24 cellular contexts compared by ENCODE assay signal in the genomic region with DNA sequence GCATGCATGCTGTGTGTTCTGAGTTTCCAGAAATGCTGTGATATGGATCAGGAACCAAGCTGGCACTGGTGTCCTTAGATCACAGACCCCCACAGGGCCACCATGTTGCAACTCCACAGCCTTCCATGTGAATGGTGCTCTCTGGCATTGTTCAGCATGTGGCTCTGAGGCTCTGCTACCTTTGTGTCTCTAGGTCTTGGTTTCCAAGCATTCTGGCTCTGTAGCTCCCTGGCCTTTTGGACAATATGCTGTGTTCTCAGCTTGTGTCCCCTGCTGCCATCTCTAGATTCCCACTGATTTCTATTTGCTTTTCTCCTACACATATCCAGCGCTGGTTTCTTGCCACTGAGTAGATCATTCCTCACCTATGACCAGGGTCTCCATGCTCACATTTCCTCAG. TPM values are rescaled to one million over a fixed set of nuclear protein-coding genes. Genes with fewer than 3 reads are reported as not detected.
DNase-seq lines count a peak whose midpoint lies in the region; ATAC-seq, FAIRE-seq and TF ChIP-seq lines count a peak whose summit lies in the region.
"Had no signal": no experiment of that assay in that cellular context is flagged by ENCODE, and none has a peak within 500 bp of the region (broad histone marks: within the 10 kb centered on the region; RNA-seq: fewer than 3 reads in every experiment).

No MANE protein-coding gene starts in this region.

- H3K9ac ChIP-seq in K562 (ENCODE audit: insufficient read depth in 1 of 2, low read depth in 2 of 2, low read length in 2 of 2) = no peak overlapping the region
- H3K9ac ChIP-seq in kidney (ENCODE audit: low read length in 2 of 2) = no peak overlapping the region

- no peak overlapping the region for H2AFZ ChIP-seq in K562 (ENCODE audit: low read depth, low read length)

- no peaks in the 10 kb centered on the region for H3K9me3 Mint-ChIP-seq in T-helper 2 cell treated with Interferon-gamma antibody and Interleukin-4, amounts not matched to agents 5 μg/mL and 100 μg/mL, for 36 hours
- H3K9me3 Mint-ChIP-seq: CD8-positive, alpha-beta T cell had no signal

- H3K79me2 ChIP-seq in K562 (ENCODE audit: control insufficient read depth, insufficient read depth, low read length) = peaks cover 22% of the 10 kb centered on the region

- H3K27ac ChIP-seq in HEK293 (ENCODE audit: extremely low read depth, low read depth, low read length) (no peak overlapping the region), K562 (ENCODE audit: extremely low read depth, low read depth, low read length) (no peak overlapping the region), kidney (ENCODE audit: low read depth in 2 of 2, low read length in 2 of 2) (peak overlapping the region; percentile 42 to 82), sigmoid colon (no peak overlapping the region)
- H3K27ac ChIP-seq: SJSA1 had no signal

- H3K4me3 Mint-ChIP-seq in T-helper 2 cell treated with Interferon-gamma antibody and Interleukin-4, amounts not matched to agents 5 μg/mL and 100 μg/mL, for 36 hours = no peak overlapping the region
- H3K4me3 Mint-ChIP-seq: CD8-positive, alpha-beta T cell had no signal

- no peak overlapping the region for H3K4me2 ChIP-seq in K562 (ENCODE audit: insufficient read depth, low read length)

- no peak for TF ChIP-seq CTCF in HEK293 (tag by site-specific recombination; IDR thresholded peaks at IDR 0.05)
- TF ChIP-seq CTCF in K562 (IDR thresholded peaks at IDR 0.05 in 2 of 3, conservative IDR thresholded peaks at IDR 0.05 in 1 of 3; ENCODE audit: insufficient read depth in 2 of 3, low read depth in 1 of 3, low read length in 3 of 3) = no peak
- TF ChIP-seq CTCF in kidney (IDR thresholded peaks at IDR 0.05; ENCODE audit: borderline replicate concordance, extremely low read depth, insufficient read depth) = no peak
- TF ChIP-seq CTCF in sigmoid colon (IDR thresholded peaks at IDR 0.05) = no peak

- DNase-seq in K562 (ENCODE audit: extremely low read depth in 1 of 4, low spot score in 3 of 4) (no peak), kidney (no peak), sigmoid colon (peak; percentile 7)
- no peak for DNase-seq in T-helper 2 cell treated with Interferon-gamma antibody and Interleukin-4, amounts not matched to agents 5 μg/mL and 100 μg/mL, for 36 hours (ENCODE audit: low spot score)
- DNase-seq: CD8-positive, alpha-beta T cell; DND-41; KBM-7; MM.1S; NCI-H1048; NCI-H1436; NCI-H2029; NCI-H510A; NCI-H774; NK-92 treated with Interleukin-12 subunit alpha and Interleukin-12 subunit beta, amount 100 ng/mL, for 24 hours; OCI-M1 had no signal

- no peak for TF ChIP-seq RAD21 in K562 (CRISPR knock-in tag; conservative IDR thresholded peaks at IDR 0.05 in 1 of 2, IDR thresholded peaks at IDR 0.05 in 1 of 2)

- TF ChIP-seq POLR2A in K562 (conservative IDR thresholded peaks at IDR 0.05) (no peak), sigmoid colon (IDR thresholded peaks at IDR 0.05) (no peak)

- 76% methylated on average over 1 of the region's 1 CpG for WGBS in K562 (ENCODE audit: insufficient coverage, low coverage, missing lambda C conversion rate)
- WGBS in sigmoid colon, 2 donors = 96 to 99% methylated on average over 1 of the region's 1 CpG

- no peak overlapping the region for H3K27ac Mint-ChIP-seq in T-helper 2 cell treated with Interferon-gamma antibody and Interleukin-4, amounts not matched to agents 5 μg/mL and 100 μg/mL, for 36 hours
- H3K27ac Mint-ChIP-seq: CD8-positive, alpha-beta T cell had no signal

- no peak for FAIRE-seq in K562 (lab: Jason Lieb, UNC)
- FAIRE-seq in kidney (lab: Jason Lieb, UNC) = no peak
- FAIRE-seq: GM12892, H1, RCC 7860 had no signal

- intact Hi-C loops in K562 (cut with micrococcal nuclease) = no loop called here
- intact Hi-C loops in kidney (cut with DNase I) = no loop called here
- intact Hi-C loops in sigmoid colon (cut with DNase I) = no loop called here

- TF ChIP-seq EP300 in K562 (IDR thresholded peaks at IDR 0.05; ENCODE audit: low read length) = no peak
- TF ChIP-seq EP300 in sigmoid colon (IDR thresholded peaks at IDR 0.05) = no peak

- no peaks in the 10 kb centered on the region; the same call in 1 of the 2 replicates for H4K20me1 ChIP-seq in K562 (replicated peaks; ENCODE audit: control insufficient read depth, insufficient read depth, low read length)

- BruUV-seq in K562 (replicated peaks; lab: Mats Ljungman, UMichigan) = no TSS peak

- H3K27me3 Mint-ChIP-seq in T-helper 2 cell treated with Interferon-gamma antibody and Interleukin-4, amounts not matched to agents 5 μg/mL and 100 μg/mL, for 36 hours (ENCODE audit: low read depth) = peaks cover 62% of the 10 kb centered on the region

- H3K36me3 ChIP-seq in HEK293 (ENCODE audit: control insufficient read depth in 2 of 2, insufficient read depth in 1 of 2, low read length in 2 of 2) (peaks cover 0 to 1% of the 10 kb centered on the region in 2 experiments; a peak in 2 of 3 replicates), K562 (ENCODE audit: control insufficient read depth, insufficient read depth, low read length) (peaks cover 8% of the 10 kb centered on the region; the same call in 1 of the 3 replicates), kidney (ENCODE audit: control insufficient read depth in 1 of 2, insufficient read depth in 2 of 2, low read length in 2 of 2) (no peaks in the 10 kb centered on the region), sigmoid colon (no peaks in the 10 kb centered on the region)
- H3K36me3 ChIP-seq: SJSA1 had no signal

- H3K4me1 ChIP-seq in HEK293 (ENCODE audit: control insufficient read depth, insufficient read depth, low read length) (peaks cover 8% of the 10 kb centered on the region; the same call in 1 of the 2 replicates), K562 (replicated peaks in 1 of 2; ENCODE audit: control insufficient read depth in 2 of 2, insufficient read depth in 2 of 2, low read length in 2 of 2) (peaks cover 32 to 34% of the 10 kb centered on the region in 2 experiments; a peak in 4 of 5 replicates), kidney (ENCODE audit: control insufficient read depth in 1 of 2, insufficient read depth in 1 of 2, low read depth in 1 of 2, low read length in 2 of 2) (peaks cover 10 to 29% of the 10 kb centered on the region in 2 donors), sigmoid colon (peaks cover 0 to 18% (median 17%) of the 10 kb centered on the region in 4 donors)

- H3K27me3 ChIP-seq in K562 (ENCODE audit: control insufficient read depth in 2 of 2, insufficient read depth in 2 of 2, low read length in 2 of 2) (no peaks in the 10 kb centered on the region), sigmoid colon (peaks cover 2 to 55% (median 27%) of the 10 kb centered on the region in 3 donors)

- H3K9me1 ChIP-seq in K562 (ENCODE audit: control insufficient read depth, insufficient read depth, low read length) = no peaks in the 10 kb centered on the region

- no peak for ATAC-seq in K562
- ATAC-seq in HG02870 (IDR thresholded peaks at IDR 0.05; ENCODE audit: unreplicated experiment) = no peak
- ATAC-seq in SK-N-SH treated with all-trans-retinoic acid at 6 μM for 48 hours = no peak
- ATAC-seq: CD8-positive, alpha-beta T cell; HCT116; Right ventricle myocardium inferior had no signal

- peaks cover 16% of the 10 kb centered on the region for H3K4me1 Mint-ChIP-seq in T-helper 2 cell treated with Interferon-gamma antibody and Interleukin-4, amounts not matched to agents 5 μg/mL and 100 μg/mL, for 36 hours (ENCODE audit: low read depth)

- no peaks in the 10 kb centered on the region for H3K9me3 ChIP-seq in HEK293 (ENCODE audit: control insufficient read depth, insufficient read depth, low read depth, low read length)
- no peaks in the 10 kb centered on the region for H3K9me3 ChIP-seq in K562 (replicated peaks; ENCODE audit: control insufficient read depth, insufficient read depth, low read depth, low read length)
- no peaks in the 10 kb centered on the region for H3K9me3 ChIP-seq in kidney (ENCODE audit: control insufficient read depth in 1 of 2, low read length in 2 of 2)
- no peaks in the 10 kb centered on the region for H3K9me3 ChIP-seq in sigmoid colon

- POLR2A ChIA-PET in HEK293 (lab: Yijun Ruan, JAX) (interaction anchor here (2.0 kb wide), 1 partner anchor 18 kb away, joined by 7 read pairs; no protein-coding TSS in a partner anchor), K562 (lab: Yijun Ruan, JAX) (interaction anchor here (0.6 to 2.0 kb wide), 9 partner anchors 11 to 327 kb away, joined by 3 to 15 read pairs (median 4); a partner anchor contains a TSS)

- CTCF ChIA-PET in HEK293 (lab: Yijun Ruan, JAX) (interaction anchor here (0.6 to 2.0 kb wide), 5 partner anchors 31 to 1046 kb away, joined by 3 to 8 read pairs (median 3); no protein-coding TSS in a partner anchor), K562 (lab: Yijun Ruan, JAX; ENCODE audit: low intra/inter-chr PET ratio) (no interaction called here)

- in situ Hi-C loops in K562 (cut with MboI) = no loop called here

- peaks cover 6% of the 10 kb centered on the region for H3K36me3 Mint-ChIP-seq in T-helper 2 cell treated with Interferon-gamma antibody and Interleukin-4, amounts not matched to agents 5 μg/mL and 100 μg/mL, for 36 hours (ENCODE audit: low read depth)

- H3K4me3 ChIP-seq in HEK293 (ENCODE audit: low read depth, low read length) (no peak overlapping the region), K562 (no peak overlapping the region), kidney (ENCODE audit: low read length in 2 of 2) (no peak overlapping the region), sigmoid colon (no peak overlapping the region)
- H3K4me3 ChIP-seq: SJSA1 had no signal

RNA-seq across cellular contexts. Expression of a gene that starts 3.9 kb away (rescaled TPM):
- 38.7 and 79.0 TPM in 2 replicates for total RNA-seq in K562 (2011; cell fraction: chromatin; rRNA removed; ENCODE audit: low replicate concordance)
- 36.8 and 51.9 TPM in 2 replicates for total RNA-seq in K562 (2011; cell fraction: nucleolus; rRNA removed)
- 19.7 and 37.4 TPM in 2 replicates for total RNA-seq in K562 (2011; cell fraction: nucleoplasm; rRNA removed)
- total RNA-seq in K562 (2014; rRNA removed) (56.5 and 65.5 TPM in 2 replicates), K562 (2014; rRNA removed; fragmentation: Illumina TruSeq; extraction: Trizol) (9.2 and 15.2 TPM in 2 replicates), K562 (2015; rRNA removed; fragmentation: Illumina TruSeq; extraction: Trizol) (25.5 and 25.6 TPM in 2 replicates), K562 (2021) (50.0 and 55.6 TPM in 2 replicates), kidney (64.9 TPM), sigmoid colon (1 to 10 TPM in 3 of 4 donors, under 1 TPM in 1; 0.33 to 4.9 (median 2.7) TPM)
- polyA plus RNA-seq in K562 (2011; rRNA removed) (12.1 and 15.3 TPM in 2 replicates), K562 (2014; fragmentation: Illumina TruSeq; extraction: Trizol) (19.7 and 33.5 TPM in 2 replicates), K562 (2014; fragmentation: Nextera tagmentation; extraction: Ambion mirVana) (under 1 TPM; 0.38 to 0.49 TPM), K562 (2014; rRNA removed) (31.4 and 33.3 TPM in 2 replicates), kidney (ENCODE audit: insufficient read depth, low read depth, low replicate concordance) (69.8 TPM), sigmoid colon (1 to 10 TPM; 1.4 to 5.7 (median 4.2) TPM)
- polyA plus RNA-seq in K562 (2011; cell fraction: cytosol; rRNA removed) = 14.8 and 18.5 TPM in 2 replicates
- polyA plus RNA-seq in K562 (2011; cell fraction: nucleus; rRNA removed) = 45.3 and 54.6 TPM in 2 replicates
- 34.5 and 42.4 TPM in 2 replicates for polyA plus RNA-seq in K562 (2012)
- 15.2 and 22.3 TPM in 2 replicates for polyA minus RNA-seq in K562 (2011; rRNA and poly(A)+ RNA removed)
- polyA minus RNA-seq in K562 (2011; cell fraction: cytosol; rRNA and poly(A)+ RNA removed) = 22.2 and 30.1 TPM in 2 replicates
- 10.4 and 25.8 TPM in 2 replicates for polyA minus RNA-seq in K562 (2011; cell fraction: nucleus; rRNA and poly(A)+ RNA removed)
- total RNA-seq: CD8-positive, alpha-beta T cell had no signal

RNA-seq across cellular contexts. Expression of a gene that starts 47.4 kb away (rescaled TPM):
- 71.9 and 81.9 TPM in 2 replicates for total RNA-seq in K562 (2011; cell fraction: chromatin; rRNA removed; ENCODE audit: low replicate concordance)
- 44.4 and 49.7 TPM in 2 replicates for total RNA-seq in K562 (2011; cell fraction: nucleolus; rRNA removed)
- 60.9 and 75.6 TPM in 2 replicates for total RNA-seq in K562 (2011; cell fraction: nucleoplasm; rRNA removed)
- 14.6 and 16.1 TPM in 2 replicates for total RNA-seq in K562 (2014; rRNA removed)
- total RNA-seq in K562 (2014; rRNA removed; fragmentation: Illumina TruSeq; extraction: Trizol) = 18.8 and 19.9 TPM in 2 replicates
- 23.3 and 23.8 TPM in 2 replicates for total RNA-seq in K562 (2015; rRNA removed; fragmentation: Illumina TruSeq; extraction: Trizol)
- 16.9 and 17.8 TPM in 2 replicates for total RNA-seq in K562 (2021)
- polyA plus RNA-seq in K562 (2011; rRNA removed) = 39.5 and 39.9 TPM in 2 replicates
- polyA plus RNA-seq in K562 (2011; cell fraction: cytosol; rRNA removed) = 21.2 and 30.5 TPM in 2 replicates
- polyA plus RNA-seq in K562 (2011; cell fraction: nucleus; rRNA removed) = 108 and 136 TPM in 2 replicates
- 19.0 and 22.8 TPM in 2 replicates for polyA plus RNA-seq in K562 (2012)
- 22.4 and 23.7 TPM in 2 replicates for polyA plus RNA-seq in K562 (2014; fragmentation: Illumina TruSeq; extraction: Trizol)
- 10 to 100 TPM; 29.7 to 32.3 TPM for polyA plus RNA-seq in K562 (2014; fragmentation: Nextera tagmentation; extraction: Ambion mirVana)
- polyA plus RNA-seq in K562 (2014; rRNA removed) = 31.7 and 33.0 TPM in 2 replicates
- 25.3 and 29.5 TPM in 2 replicates for polyA minus RNA-seq in K562 (2011; rRNA and poly(A)+ RNA removed)
- polyA minus RNA-seq in K562 (2011; cell fraction: cytosol; rRNA and poly(A)+ RNA removed) = 7.0 and 8.5 TPM in 2 replicates
- polyA minus RNA-seq in K562 (2011; cell fraction: nucleus; rRNA and poly(A)+ RNA removed) = 18.6 and 29.1 TPM in 2 replicates
- 18.2 TPM for total RNA-seq in kidney
- 20.8 TPM for polyA plus RNA-seq in kidney (ENCODE audit: insufficient read depth, low read depth, low replicate concordance)
- 10 to 100 TPM; 14.0 to 30.7 (median 16.6) TPM for total RNA-seq in sigmoid colon
- polyA plus RNA-seq in sigmoid colon = 10 to 100 TPM in 2 of 3 donors, 1 to 10 TPM in 1; 6.6 to 12.8 (median 10.4) TPM

Comparison
In these comparisons a context has a peak if more than half of its experiments do, and no peak if none do; other contexts are left out.
1. H3K27ac ChIP-seq: peak in kidney (2 of 2); none in HEK293 (single experiment), K562 (single experiment) and sigmoid colon (0 of 4).